24 cellular contexts compared by ENCODE assay signal in genomic region chr22:50233223-50233622, GRCh38. TPM values are rescaled to one million over a fixed set of nuclear protein-coding genes. Genes with fewer than 3 reads are reported as not detected.
DNase-seq lines count a peak whose midpoint lies in the region; ATAC-seq, FAIRE-seq and TF ChIP-seq lines count a peak whose summit lies in the region.
"Had no signal": no experiment of that assay in that cellular context is flagged by ENCODE, and none has a peak within 500 bp of the region (broad histone marks: within the 10 kb centered on the region; RNA-seq: fewer than 3 reads in every experiment).

No MANE protein-coding gene starts in this region.

- H3K27me3 Mint-ChIP-seq in activated CD4-positive, alpha-beta T cell treated with anti-CD3 and anti-CD28 coated beads, Interleukin-2, amount 10 ng/mL, durations not matched to agents 24 days and 14 days: no peaks in the 10 kb centered on the region
- H3K27me3 Mint-ChIP-seq: B cell; CD4-positive, alpha-beta T cell; CD8-positive, alpha-beta memory T cell had no signal

- H3K4me3 Mint-ChIP-seq in activated CD4-positive, alpha-beta T cell treated with anti-CD3 and anti-CD28 coated beads, Interleukin-2, amount 10 ng/mL, durations not matched to agents 24 days and 14 days: no peak overlapping the region
- H3K4me3 Mint-ChIP-seq: B cell; CD14-positive monocyte; CD4-positive, alpha-beta T cell had no signal

- H3K23ac ChIP-seq in neuronal stem cell (ENCODE audit: low read depth, low read length, poor library complexity): peak overlapping the region; percentile 6

- H2AK5ac ChIP-seq in neuronal stem cell (ENCODE audit: low read depth, low read length): no peak overlapping the region

- peak; percentile 72 for FAIRE-seq in urothelium cell line (lab: Jason Lieb, UNC)
- FAIRE-seq: D721Med, GM12878, GM19239, H1 had no signal

- H3K9me3 ChIP-seq in neuronal stem cell (replicated peaks in 1 of 2; ENCODE audit: control insufficient read depth in 2 of 2, insufficient read depth in 1 of 2, low read depth in 1 of 2, low read length in 2 of 2): peaks cover 0 to 5% of the 10 kb centered on the region in 2 donors
- H3K9me3 ChIP-seq in spleen: no peaks in the 10 kb centered on the region

- peak; percentile 17 for DNase-seq in left ventricle myocardium superior
- DNase-seq in left cardiac atrium: no peak
- DNase-seq in RWPE1 (ENCODE audit: low spot score): no peak
- DNase-seq in neuronal stem cell (ENCODE audit: low spot score): no peak
- no peak for DNase-seq in urothelium cell line (ENCODE audit: low spot score)
- DNase-seq in spleen: no peak
- DNase-seq in activated CD4-positive, alpha-beta T cell treated with anti-CD3 and anti-CD28 coated beads, Interleukin-2, amount 10 ng/mL, durations not matched to agents 24 days and 14 days: no peak
- no peak for DNase-seq in foreskin keratinocyte
- DNase-seq: CD4-positive, alpha-beta T cell; CD8-positive, alpha-beta memory T cell; DMS 273 treated with DMSO at 0.1 percent for 48 hours; DMS79; EL; GDM1; GM23248; H7; HCEC 1CT had no signal

- H3K36me3 Mint-ChIP-seq in activated CD4-positive, alpha-beta T cell treated with anti-CD3 and anti-CD28 coated beads, Interleukin-2, amount 10 ng/mL, durations not matched to agents 24 days and 14 days (ENCODE audit: low read depth): peaks cover 31% of the 10 kb centered on the region

- H3K4me1 ChIP-seq in neuronal stem cell (ENCODE audit: control insufficient read depth in 2 of 2, insufficient read depth in 1 of 2, low read depth in 1 of 2, low read length in 2 of 2) (peaks cover 0 to 2% of the 10 kb centered on the region in 2 donors), spleen (peaks cover 0 to 14% (median 0%) of the 10 kb centered on the region in 6 donors), foreskin keratinocyte (no peaks in the 10 kb centered on the region)

- H3K27me3 ChIP-seq in neuronal stem cell (ENCODE audit: control insufficient read depth in 3 of 3, insufficient read depth in 3 of 3, low read depth in 1 of 3, low read length in 3 of 3) (peaks cover 0 to 3% (median 0%) of the 10 kb centered on the region in 3 experiments), spleen (replicated peaks in 1 of 7) (no peaks in the 10 kb centered on the region), foreskin keratinocyte (no peaks in the 10 kb centered on the region)

- POLR2A ChIA-PET in RWPE1 (lab: Yijun Ruan, JAX; ENCODE audit: low non-redundant PET): no interaction called here

- no peak overlapping the region for H3K18ac ChIP-seq in neuronal stem cell (ENCODE audit: low read length)

- H3K4me1 Mint-ChIP-seq in activated CD4-positive, alpha-beta T cell treated with anti-CD3 and anti-CD28 coated beads, Interleukin-2, amount 10 ng/mL, durations not matched to agents 24 days and 14 days: peaks cover 11% of the 10 kb centered on the region

- TF ChIP-seq CTCF in RWPE1 (conservative IDR thresholded peaks at IDR 0.05; ENCODE audit: low read depth): no peak
- no peak for TF ChIP-seq CTCF in spleen (IDR thresholded peaks at IDR 0.05 in 8 of 11, conservative IDR thresholded peaks at IDR 0.05 in 3 of 11)
- no peak for TF ChIP-seq CTCF in foreskin keratinocyte (conservative IDR thresholded peaks at IDR 0.05)

- H3K36me3 ChIP-seq in neuronal stem cell (replicated peaks in 1 of 2; ENCODE audit: control insufficient read depth in 2 of 2, insufficient read depth in 2 of 2, low read length in 2 of 2) (peaks cover 12 to 26% of the 10 kb centered on the region in 2 donors), spleen (peaks cover 0 to 93% (median 37%) of the 10 kb centered on the region in 6 donors)

- no peak overlapping the region for H3K9ac ChIP-seq in neuronal stem cell (ENCODE audit: low read depth, low read length, poor library complexity)
- H3K9ac ChIP-seq: GM23248 had no signal

- no peak overlapping the region for H3K4ac ChIP-seq in neuronal stem cell (ENCODE audit: low read length)

- H2BK15ac ChIP-seq in neuronal stem cell (ENCODE audit: low read length): no peak overlapping the region

- H2AFZ ChIP-seq in neuronal stem cell (ENCODE audit: low read length): no peak overlapping the region
- H2AFZ ChIP-seq: GM23248 had no signal

- H2BK12ac ChIP-seq in neuronal stem cell (ENCODE audit: low read length): no peak overlapping the region

- no peak overlapping the region for H3K14ac ChIP-seq in neuronal stem cell (ENCODE audit: low read length)

- H3K27ac Mint-ChIP-seq in activated CD4-positive, alpha-beta T cell treated with anti-CD3 and anti-CD28 coated beads, Interleukin-2, amount 10 ng/mL, durations not matched to agents 24 days and 14 days: no peak overlapping the region
- H3K27ac Mint-ChIP-seq: B cell; CD14-positive monocyte; CD4-positive, alpha-beta T cell had no signal

- H2BK5ac ChIP-seq in neuronal stem cell (ENCODE audit: low read length): no peak overlapping the region

- H3K9me3 Mint-ChIP-seq in activated CD4-positive, alpha-beta T cell treated with anti-CD3 and anti-CD28 coated beads, Interleukin-2, amount 10 ng/mL, durations not matched to agents 24 days and 14 days: peaks cover 3% of the 10 kb centered on the region
- H3K9me3 Mint-ChIP-seq: CD4-positive, alpha-beta T cell; CD8-positive, alpha-beta memory T cell had no signal

- H3K27ac ChIP-seq in RWPE1: peak overlapping the region; percentile 27
- no peak overlapping the region for H3K27ac ChIP-seq in neuronal stem cell (replicated peaks; ENCODE audit: low read length)
- no peak overlapping the region for H3K27ac ChIP-seq in spleen
- H3K27ac ChIP-seq in foreskin keratinocyte: no peak overlapping the region
- H3K27ac ChIP-seq: BLaER1 treated with 17β-estradiol and CSF1 and Interleukin-3, amounts not matched to agents 10 nM and 100 nM; GM23248 had no signal

- CTCF ChIA-PET in RWPE1 (lab: Yijun Ruan, JAX): interaction anchor here (0.9 kb wide), 1 partner anchor 13 kb away, joined by 5 read pairs; no protein-coding TSS in a partner anchor

- no peak overlapping the region for H3K4me2 ChIP-seq in neuronal stem cell (ENCODE audit: insufficient read depth, low read length, poor library complexity, severe bottlenecking)

- H3K4me3 ChIP-seq in neuronal stem cell (ENCODE audit: low read length in 2 of 2) (no peak overlapping the region), spleen (no peak overlapping the region)
- H3K4me3 ChIP-seq: BLaER1 treated with 17β-estradiol and CSF1 and Interleukin-3, amounts not matched to agents 10 nM and 100 nM; GM12878; GM23248 had no signal

- H3K79me1 ChIP-seq in neuronal stem cell (ENCODE audit: low read depth, low read length): peaks cover 29% of the 10 kb centered on the region

- no peak overlapping the region for H4K91ac ChIP-seq in neuronal stem cell (ENCODE audit: low read depth, low read length, poor library complexity)

- TF ChIP-seq POLR2A in spleen (IDR thresholded peaks at IDR 0.05): no peak

- no peak overlapping the region for H2BK120ac ChIP-seq in neuronal stem cell (ENCODE audit: low read depth, low read length)

- ATAC-seq in left ventricle myocardium superior (no peak), left cardiac atrium (no peak), foreskin keratinocyte (no peak)
- ATAC-seq: GM12878 had no signal

- no peak overlapping the region for H4K8ac ChIP-seq in neuronal stem cell (ENCODE audit: low read depth, low read length)

- intact Hi-C loops in left ventricle myocardium superior (cut with micrococcal nuclease): no loop called here
- intact Hi-C loops in left cardiac atrium (cut with DNase I): no loop called here
- intact Hi-C loops in spleen (cut with DNase I; ENCODE audit: low total_unique reads): no loop called here
- intact Hi-C loops in activated CD4-positive, alpha-beta T cell treated with anti-CD3 and anti-CD28 coated beads, Interleukin-2, amount 10 ng/mL, durations not matched to agents 24 days and 14 days (cut with micrococcal nuclease): no loop called here

- WGBS in neuronal stem cell (ENCODE audit: extremely low coverage in 2 of 2, insufficient read length in 2 of 2, insufficient replicate concordance in 1 of 2), 2 donors: no CpG with 5 or more reads among the region's 18 CpGs
- 89 to 97% (median 95%) methylated on average over 18 of the region's 18 CpGs for WGBS in spleen, 5 donors

RNA-seq across cellular contexts. Expression of gene TUBGCP6, which starts 11.6 kb away (rescaled TPM):
- total RNA-seq in left ventricle myocardium superior (18.4 TPM), left cardiac atrium (10 to 100 TPM; 20.4 to 22.0 TPM), spleen (10 to 100 TPM; 65.2 to 98.0 (median 69.4) TPM), foreskin keratinocyte (21.6 and 22.6 TPM in 2 replicates)
- 12.1 TPM for polyA plus RNA-seq in neuronal stem cell (2013, experiment 1 of 2)
- 12.1 TPM for polyA plus RNA-seq in neuronal stem cell (2013, experiment 2 of 2)
- polyA plus RNA-seq in spleen (10 to 100 TPM; 36.0 to 70.7 (median 69.2) TPM), foreskin keratinocyte (12.9 and 13.4 TPM in 2 replicates)
- 51.1 and 51.7 TPM in 2 replicates for total RNA-seq in activated CD4-positive, alpha-beta T cell treated with anti-CD3 and anti-CD28 coated beads, Interleukin-2, amount 10 ng/mL, durations not matched to agents 24 days and 14 days

RNA-seq across cellular contexts. Expression of gene HDAC10, which starts 17.8 kb away (rescaled TPM):
- total RNA-seq in left ventricle myocardium superior (12.7 TPM), left cardiac atrium (10 to 100 TPM; 11.2 to 14.2 TPM), spleen (100 to 1,000 TPM in 1 of 7 donors, 10 to 100 TPM in 6; 63.6 to 108 (median 70.2) TPM), foreskin keratinocyte (8.3 and 11.7 TPM in 2 replicates)
- 20.1 TPM for polyA plus RNA-seq in neuronal stem cell (2013, experiment 1 of 2)
- 18.8 TPM for polyA plus RNA-seq in neuronal stem cell (2013, experiment 2 of 2)
- polyA plus RNA-seq in spleen (10 to 100 TPM; 25.0 to 69.9 (median 44.7) TPM), foreskin keratinocyte (12.7 and 14.0 TPM in 2 replicates)
- 62.2 and 64.6 TPM in 2 replicates for total RNA-seq in activated CD4-positive, alpha-beta T cell treated with anti-CD3 and anti-CD28 coated beads, Interleukin-2, amount 10 ng/mL, durations not matched to agents 24 days and 14 days

RNA-seq across cellular contexts. Expression of gene MAPK12, which starts 28.3 kb away (rescaled TPM):
- total RNA-seq in left ventricle myocardium superior (15.8 TPM), left cardiac atrium (10 to 100 TPM; 13.2 to 14.7 TPM), spleen (10 to 100 TPM in 2 of 7 donors, 1 to 10 TPM in 5; 3.9 to 11.6 (median 6.4) TPM), foreskin keratinocyte (13.8 and 20.4 TPM in 2 replicates)
- 28.8 TPM for polyA plus RNA-seq in neuronal stem cell (2013, experiment 1 of 2)
- 28.1 TPM for polyA plus RNA-seq in neuronal stem cell (2013, experiment 2 of 2)
- polyA plus RNA-seq in spleen (10 to 100 TPM in 1 of 3 donors, 1 to 10 TPM in 2; 6.9 to 11.0 (median 9.0) TPM), foreskin keratinocyte (15.0 and 25.3 TPM in 2 replicates)
- 20.1 and 21.5 TPM in 2 replicates for total RNA-seq in activated CD4-positive, alpha-beta T cell treated with anti-CD3 and anti-CD28 coated beads, Interleukin-2, amount 10 ng/mL, durations not matched to agents 24 days and 14 days

RNA-seq across cellular contexts. Expression of gene SELENOO, which starts 32.4 kb away (rescaled TPM):
- total RNA-seq in left ventricle myocardium superior (14.5 TPM), left cardiac atrium (10 to 100 TPM; 11.7 to 15.0 TPM), spleen (10 to 100 TPM; 25.4 to 31.7 (median 29.3) TPM), foreskin keratinocyte (28.9 and 29.6 TPM in 2 replicates)
- polyA plus RNA-seq in neuronal stem cell (2013, experiment 1 of 2): 11.5 TPM
- polyA plus RNA-seq in neuronal stem cell (2013, experiment 2 of 2): 11.4 TPM
- polyA plus RNA-seq in spleen (10 to 100 TPM; 26.2 to 70.8 (median 47.0) TPM), foreskin keratinocyte (34.8 and 38.3 TPM in 2 replicates)
- 24.0 and 25.2 TPM in 2 replicates for total RNA-seq in activated CD4-positive, alpha-beta T cell treated with anti-CD3 and anti-CD28 coated beads, Interleukin-2, amount 10 ng/mL, durations not matched to agents 24 days and 14 days

RNA-seq across cellular contexts. Expression of gene MAPK11, which starts 37.0 kb away (rescaled TPM):
- total RNA-seq in left ventricle myocardium superior: 9.1 TPM
- total RNA-seq in left cardiac atrium: 10 to 100 TPM; 13.3 to 15.4 TPM
- polyA plus RNA-seq in neuronal stem cell (2013, experiment 1 of 2): 4.0 TPM
- polyA plus RNA-seq in neuronal stem cell (2013, experiment 2 of 2): 3.6 TPM
- 10 to 100 TPM in 3 of 7 donors, 1 to 10 TPM in 4; 5.2 to 20.7 (median 9.3) TPM for total RNA-seq in spleen
- polyA plus RNA-seq in spleen: 10 to 100 TPM; 10.7 to 25.3 (median 21.0) TPM
- total RNA-seq in activated CD4-positive, alpha-beta T cell treated with anti-CD3 and anti-CD28 coated beads, Interleukin-2, amount 10 ng/mL, durations not matched to agents 24 days and 14 days: 27.8 and 29.0 TPM in 2 replicates
- 4.6 and 6.3 TPM in 2 replicates for total RNA-seq in foreskin keratinocyte
- 6.1 and 8.5 TPM in 2 replicates for polyA plus RNA-seq in foreskin keratinocyte
- polyA plus RNA-seq: CD14-positive monocyte had no signal
